8 cellular contexts compared by ENCODE assay signal in genomic region chr17:45487704-45488103, GRCh38. TPM values are rescaled to one million over a fixed set of nuclear protein-coding genes. Genes with fewer than 3 reads are reported as not detected.
DNase-seq lines count a peak whose midpoint lies in the region; FAIRE-seq lines count a peak whose summit lies in the region.
"Not testable (repeated sequence)": the region's sequence is repeated elsewhere in the genome, so short reads cannot be mapped to it uniquely, and the experiment has no call there.

No MANE protein-coding gene starts in this region.

- peak; percentile 71 for DNase-seq in AG08395 (ENCODE audit: low spot score)
- peak; percentile 87 for DNase-seq in HCEC 1CT
- DNase-seq in NCI-H345 (lab: John Stamatoyannopoulos, UW), result peak; percentile 25
- DNase-seq in T1000 (lab: John Stamatoyannopoulos, UW), result peak; percentile 57
- peak; percentile 33 to 75 for DNase-seq in T47D (ENCODE audit: low read depth in 1 of 2, low spot score in 1 of 2)
- DNase-seq in frontal cortex (ENCODE audit: low spot score in 2 of 2), result peak; percentile 50 to 55
- DNase-seq in medulla oblongata (ENCODE audit: extremely low spot score), result peak; percentile 84
- peak; percentile 58 for DNase-seq in skeletal muscle cell (ENCODE audit: low read depth)

- FAIRE-seq in frontal cortex (lab: Jason Lieb, UNC), result not testable (repeated sequence)

- in situ Hi-C loops in T47D (cut with HindIII; ENCODE audit: low pct_unique_long_range_greater_than_20kb, low sequenced_read_pairs), result not testable (repeated sequence)

- H3K4me3 ChIP-seq in skeletal muscle cell (ENCODE audit: low read depth, low read length), result not testable (repeated sequence)

RNA-seq across cellular contexts. Expression of gene PLEKHM1, which starts 2.8 kb away (rescaled TPM):
- 13.9 TPM for total RNA-seq in frontal cortex

RNA-seq across cellular contexts. Expression of gene ARHGAP27, which starts 55.0 kb away (rescaled TPM):
- 1.2 TPM for total RNA-seq in frontal cortex

Comparison
In these comparisons a context has a peak if more than half of its experiments do, and no peak if none do; other contexts are left out.
1. DNase-seq: peak in every context shown above with its lines; median percentile 87 in HCEC 1CT; 84 in medulla oblongata; 71 in AG08395; 58 in skeletal muscle cell; 57 in T1000; 54 in T47D; 52 in frontal cortex; 25 in NCI-H345.